1 cellular context compared by ENCODE assay signal in the genomic region with DNA sequence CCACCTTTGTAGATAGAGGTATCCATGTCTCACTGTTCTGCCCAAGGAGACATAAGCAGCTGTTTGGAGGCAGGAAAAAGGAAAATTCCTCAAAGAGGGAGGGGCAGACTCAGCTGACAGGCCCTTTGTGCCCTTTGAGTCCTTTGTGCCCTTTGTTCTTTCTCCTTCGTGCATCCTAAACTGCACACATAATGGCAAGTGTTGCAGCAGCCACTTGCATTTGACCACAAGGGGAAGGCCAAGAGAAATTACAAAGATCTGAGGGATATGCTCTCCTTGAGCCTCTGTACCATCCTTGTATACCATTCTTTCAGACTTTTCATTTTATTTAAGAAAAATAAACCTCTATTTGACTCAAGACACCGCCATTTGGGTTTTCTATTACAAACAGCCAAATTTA.
TF ChIP-seq lines count a peak whose summit lies in the region.

No MANE protein-coding gene starts in this region.

TF ChIP-seq in GM23338, 12 proteins besides CTCF, POLR2A, EP300 and RAD21 (continued from another document):
- TF ChIP-seq, protein P1, sequence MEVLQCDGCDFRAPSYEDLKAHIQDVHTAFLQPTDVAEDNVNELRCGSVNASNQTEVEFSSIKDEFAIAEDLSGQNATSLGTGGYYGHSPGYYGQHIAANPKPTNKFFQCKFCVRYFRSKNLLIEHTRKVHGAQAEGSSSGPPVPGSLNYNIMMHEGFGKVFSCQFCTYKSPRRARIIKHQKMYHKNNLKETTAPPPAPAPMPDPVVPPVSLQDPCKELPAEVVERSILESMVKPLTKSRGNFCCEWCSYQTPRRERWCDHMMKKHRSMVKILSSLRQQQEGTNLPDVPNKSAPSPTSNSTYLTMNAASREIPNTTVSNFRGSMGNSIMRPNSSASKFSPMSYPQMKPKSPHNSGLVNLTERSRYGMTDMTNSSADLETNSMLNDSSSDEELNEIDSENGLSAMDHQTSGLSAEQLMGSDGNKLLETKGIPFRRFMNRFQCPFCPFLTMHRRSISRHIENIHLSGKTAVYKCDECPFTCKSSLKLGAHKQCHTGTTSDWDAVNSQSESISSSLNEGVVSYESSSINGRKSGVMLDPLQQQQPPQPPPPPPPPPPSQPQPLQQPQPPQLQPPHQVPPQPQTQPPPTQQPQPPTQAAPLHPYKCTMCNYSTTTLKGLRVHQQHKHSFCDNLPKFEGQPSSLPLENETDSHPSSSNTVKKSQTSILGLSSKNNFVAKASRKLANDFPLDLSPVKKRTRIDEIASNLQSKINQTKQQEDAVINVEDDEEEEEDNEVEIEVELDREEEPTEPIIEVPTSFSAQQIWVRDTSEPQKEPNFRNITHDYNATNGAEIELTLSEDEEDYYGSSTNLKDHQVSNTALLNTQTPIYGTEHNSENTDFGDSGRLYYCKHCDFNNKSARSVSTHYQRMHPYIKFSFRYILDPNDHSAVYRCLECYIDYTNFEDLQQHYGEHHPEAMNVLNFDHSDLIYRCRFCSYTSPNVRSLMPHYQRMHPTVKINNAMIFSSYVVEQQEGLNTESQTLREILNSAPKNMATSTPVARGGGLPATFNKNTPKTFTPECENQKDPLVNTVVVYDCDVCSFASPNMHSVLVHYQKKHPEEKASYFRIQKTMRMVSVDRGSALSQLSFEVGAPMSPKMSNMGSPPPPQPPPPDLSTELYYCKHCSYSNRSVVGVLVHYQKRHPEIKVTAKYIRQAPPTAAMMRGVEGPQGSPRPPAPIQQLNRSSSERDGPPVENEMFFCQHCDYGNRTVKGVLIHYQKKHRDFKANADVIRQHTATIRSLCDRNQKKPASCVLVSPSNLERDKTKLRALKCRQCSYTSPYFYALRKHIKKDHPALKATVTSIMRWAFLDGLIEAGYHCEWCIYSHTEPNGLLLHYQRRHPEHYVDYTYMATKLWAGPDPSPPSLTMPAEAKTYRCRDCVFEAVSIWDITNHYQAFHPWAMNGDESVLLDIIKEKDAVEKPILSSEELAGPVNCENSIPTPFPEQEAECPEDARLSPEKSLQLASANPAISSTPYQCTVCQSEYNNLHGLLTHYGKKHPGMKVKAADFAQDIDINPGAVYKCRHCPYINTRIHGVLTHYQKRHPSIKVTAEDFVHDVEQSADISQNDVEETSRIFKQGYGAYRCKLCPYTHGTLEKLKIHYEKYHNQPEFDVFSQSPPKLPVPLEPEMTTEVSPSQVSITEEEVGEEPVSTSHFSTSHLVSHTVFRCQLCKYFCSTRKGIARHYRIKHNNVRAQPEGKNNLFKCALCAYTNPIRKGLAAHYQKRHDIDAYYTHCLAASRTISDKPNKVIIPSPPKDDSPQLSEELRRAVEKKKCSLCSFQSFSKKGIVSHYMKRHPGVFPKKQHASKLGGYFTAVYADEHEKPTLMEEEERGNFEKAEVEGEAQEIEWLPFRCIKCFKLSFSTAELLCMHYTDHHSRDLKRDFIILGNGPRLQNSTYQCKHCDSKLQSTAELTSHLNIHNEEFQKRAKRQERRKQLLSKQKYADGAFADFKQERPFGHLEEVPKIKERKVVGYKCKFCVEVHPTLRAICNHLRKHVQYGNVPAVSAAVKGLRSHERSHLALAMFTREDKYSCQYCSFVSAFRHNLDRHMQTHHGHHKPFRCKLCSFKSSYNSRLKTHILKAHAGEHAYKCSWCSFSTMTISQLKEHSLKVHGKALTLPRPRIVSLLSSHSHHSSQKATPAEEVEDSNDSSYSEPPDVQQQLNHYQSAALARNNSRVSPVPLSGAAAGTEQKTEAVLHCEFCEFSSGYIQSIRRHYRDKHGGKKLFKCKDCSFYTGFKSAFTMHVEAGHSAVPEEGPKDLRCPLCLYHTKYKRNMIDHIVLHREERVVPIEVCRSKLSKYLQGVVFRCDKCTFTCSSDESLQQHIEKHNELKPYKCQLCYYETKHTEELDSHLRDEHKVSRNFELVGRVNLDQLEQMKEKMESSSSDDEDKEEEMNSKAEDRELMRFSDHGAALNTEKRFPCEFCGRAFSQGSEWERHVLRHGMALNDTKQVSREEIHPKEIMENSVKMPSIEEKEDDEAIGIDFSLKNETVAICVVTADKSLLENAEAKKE (CRISPR knock-in tag; IDR thresholded peaks at IDR 0.05) = no peak
- TF ChIP-seq ZNF114 (CRISPR knock-in tag; IDR thresholded peaks at IDR 0.05) = no peak
